Comparison of ENCODE assay signal across 21 cellular contexts in the genomic region with DNA sequence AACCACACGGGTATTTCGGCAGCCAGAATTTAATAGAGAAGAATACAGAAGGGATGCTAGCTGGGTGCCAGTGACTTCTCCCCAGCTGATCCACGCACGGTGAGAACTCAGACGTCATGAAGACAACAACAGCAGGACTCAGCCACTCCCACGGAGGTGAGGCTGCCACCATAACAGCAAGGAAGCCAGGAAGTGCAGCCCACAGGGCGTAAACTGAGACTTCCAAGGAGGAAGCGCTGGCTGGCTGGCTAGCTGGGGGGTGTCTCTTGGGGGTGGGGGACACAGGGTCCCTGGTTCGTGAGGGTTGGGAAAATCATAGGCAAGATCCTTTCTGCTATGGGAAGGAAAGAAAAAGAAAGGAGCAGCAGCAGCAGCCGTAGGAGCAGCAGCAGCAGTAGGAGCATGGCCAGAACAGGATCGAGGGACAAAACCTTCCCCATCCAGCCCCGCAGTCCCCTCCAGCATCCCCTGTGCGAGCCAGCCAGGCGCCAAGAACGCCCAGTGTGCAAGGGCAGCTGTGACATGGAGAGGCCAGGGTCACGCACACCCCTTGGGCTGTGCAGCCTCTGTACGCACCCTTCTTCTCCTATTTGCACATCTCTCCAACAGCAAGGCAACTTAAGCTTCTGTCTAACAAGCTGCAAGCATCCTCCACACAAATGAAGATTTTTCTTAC. TPM values are rescaled to one million over a fixed set of nuclear protein-coding genes. Genes with fewer than 3 reads are reported as not detected.
DNase-seq lines count a peak whose midpoint lies in the region; ATAC-seq and TF ChIP-seq lines count a peak whose summit lies in the region.
"Had no signal": no experiment of that assay in that cellular context is flagged by ENCODE, and none has a peak within 500 bp of the region (broad histone marks: within the 10 kb centered on the region; RNA-seq: fewer than 3 reads in every experiment).

No MANE protein-coding gene starts in this region.

- WGBS in lung, 2 donors = 50 to 53% methylated on average over 17 of the region's 17 CpGs

- no peak for TF ChIP-seq CTCF in coronary artery (IDR thresholded peaks at IDR 0.05)
- TF ChIP-seq CTCF in lung (IDR thresholded peaks at IDR 0.05; ENCODE audit: control extremely low read depth, extremely low read depth) = no peak
- no peak for TF ChIP-seq CTCF in upper lobe of right lung (IDR thresholded peaks at IDR 0.05)

- DNase-seq in activated effector memory CD4-positive, alpha-beta T cell treated with anti-CD3 and anti-CD28 coated beads, Interleukin-2, amount 50 U/mL, for 16 hours = peak; percentile 27
- no peak for DNase-seq in activated effector memory CD4-positive, alpha-beta T cell treated with Interleukin-2 at 50 U/mL for 16 hours
- DNase-seq in coronary artery (ENCODE audit: low spot score) (peak; percentile 65), lung (ENCODE audit: low spot score) (peak; percentile 26), upper lobe of right lung (peak; percentile 54), activated gamma-delta T cell treated with Interleukin-2 at 50 U/mL for 16 hours (no peak), OCI-M2 (lab: John Stamatoyannopoulos, UW; ENCODE audit: unreplicated experiment) (no peak)
- DNase-seq: amygdala; caudate nucleus; effector CD8-positive, alpha-beta T cell; esophagus squamous epithelium; HCEC 1CT; KG1; NCI-H2029 treated with DMSO at 0.1 percent for 48 hours; NCI-H510A; right cardiac atrium; thyroid gland had no signal

- H3K4me3 ChIP-seq in coronary artery (no peak overlapping the region), lung (no peak overlapping the region), upper lobe of right lung (no peak overlapping the region)
- H3K4me3 ChIP-seq: BLaER1, esophagus squamous epithelium, left lung, thyroid gland had no signal

- H3K9me3 ChIP-seq in lung (ENCODE audit: control insufficient read depth in 2 of 2, insufficient read depth in 1 of 2, low read length in 1 of 2) (no peaks in the 10 kb centered on the region), upper lobe of right lung (no peaks in the 10 kb centered on the region)
- H3K9me3 ChIP-seq: BLaER1, esophagus squamous epithelium, left lung, thyroid gland had no signal

- H3K27ac ChIP-seq in coronary artery (no peak overlapping the region), lung (ENCODE audit: low read depth in 1 of 2, low read length in 1 of 2) (no peak overlapping the region), upper lobe of right lung (no peak overlapping the region)
- H3K27ac ChIP-seq: BLaER1, esophagus squamous epithelium, left lung, RWPE1, thyroid gland had no signal

- intact Hi-C loops in upper lobe of right lung (cut with DNase I) = no loop called here

- peaks cover 0 to 2% of the 10 kb centered on the region in 2 donors for H3K4me1 ChIP-seq in lung (ENCODE audit: control insufficient read depth in 2 of 2, insufficient read depth in 2 of 2, low read length in 2 of 2)
- no peaks in the 10 kb centered on the region for H3K4me1 ChIP-seq in upper lobe of right lung
- H3K4me1 ChIP-seq: left lung had no signal

- no peaks in the 10 kb centered on the region for H3K27me3 ChIP-seq in lung (ENCODE audit: control insufficient read depth, insufficient read depth)
- no peaks in the 10 kb centered on the region for H3K27me3 ChIP-seq in upper lobe of right lung
- H3K27me3 ChIP-seq: BLaER1, thyroid gland had no signal

- ATAC-seq in lung (ENCODE audit: insufficient read depth, low FRiP score) = no peak
- no peak for ATAC-seq in upper lobe of right lung
- ATAC-seq in GM18511 (IDR thresholded peaks at IDR 0.05; ENCODE audit: unreplicated experiment) = no peak
- ATAC-seq: left lung, right cardiac atrium had no signal

- H3K36me3 ChIP-seq in lung (ENCODE audit: control insufficient read depth in 2 of 2, insufficient read depth in 2 of 2, low read length in 2 of 2) (no peaks in the 10 kb centered on the region), upper lobe of right lung (no peaks in the 10 kb centered on the region)
- H3K36me3 ChIP-seq: BLaER1, esophagus squamous epithelium, left lung, thyroid gland had no signal

RNA-seq across cellular contexts. Expression of a gene that starts 49.6 kb away (rescaled TPM):
- total RNA-seq in lung (10 to 100 TPM; 42.7 to 55.4 TPM), upper lobe of right lung (62.5 TPM)
- 1 to 10 TPM; 3.0 to 9.0 TPM for polyA plus RNA-seq in lung

Comparison
In these comparisons a context has a peak if more than half of its experiments do, and no peak if none do; other contexts are left out.
1. DNase-seq: peak in activated effector memory CD4-positive, alpha-beta T cell treated with anti-CD3 and anti-CD28 coated beads, Interleukin-2, amount 50 U/mL, for 16 hours (single experiment), coronary artery (single experiment), lung (single experiment) and upper lobe of right lung (single experiment); none in activated effector memory CD4-positive, alpha-beta T cell treated with Interleukin-2 at 50 U/mL for 16 hours (single experiment), activated gamma-delta T cell treated with Interleukin-2 at 50 U/mL for 16 hours (single experiment) and OCI-M2 (single experiment).